ENCODE assay signal across 16 cellular contexts in the genomic region with DNA sequence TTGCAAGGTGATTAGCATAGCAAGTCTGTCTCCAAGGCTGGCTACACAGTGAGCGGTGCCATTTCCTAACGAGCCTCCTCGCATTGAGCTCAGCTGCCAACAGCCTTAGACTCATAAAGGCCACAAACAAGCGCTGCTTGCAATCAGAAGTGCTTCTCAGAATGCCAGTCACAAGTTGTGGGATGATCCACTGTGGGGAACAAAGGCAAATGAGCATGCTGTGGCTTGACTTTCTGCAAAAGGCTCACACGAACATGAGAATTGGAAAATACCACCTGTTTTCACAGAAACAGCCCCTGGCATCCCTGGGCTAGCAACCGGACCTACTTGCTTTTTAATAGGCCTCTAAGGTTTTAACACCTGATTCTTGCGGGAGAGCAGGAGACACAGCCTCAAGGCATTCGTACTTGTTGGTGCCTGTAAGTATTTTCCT.
DNase-seq lines count a peak whose midpoint lies in the region; ATAC-seq lines count a peak whose summit lies in the region.
"Had no signal": no experiment of that assay in that cellular context is flagged by ENCODE, and none has a peak within 500 bp of the region (broad histone marks: within the 10 kb centered on the region; RNA-seq: fewer than 3 reads in every experiment).

No MANE protein-coding gene starts in this region.

- no peak overlapping the region for H3K4me3 ChIP-seq in mesendoderm (ENCODE audit: low read length)
- H3K4me3 ChIP-seq in stomach smooth muscle (ENCODE audit: low read length in 2 of 2): no peak overlapping the region
- H3K4me3 ChIP-seq: GM23248 had no signal

- DNase-seq in NCI-H1694 treated with DMSO at 0.1 percent for 48 hours (lab: John Stamatoyannopoulos, UW): peak; percentile 11
- no peak for DNase-seq in mesendoderm
- DNase-seq in activated naive CD4-positive, alpha-beta T cell treated with anti-CD3 and anti-CD28 coated beads for 36 hours: no peak
- no peak for DNase-seq in OCI-M1 (lab: John Stamatoyannopoulos, UW)
- DNase-seq: activated T-cell treated with anti-CD3 and anti-CD28 coated beads, Interleukin-2, amount 50 U/mL, for 24 hours; brain microvascular endothelial cell; CD8-positive, alpha-beta T cell; GM23248; KG1; kidney glomerular epithelial cell; NCI-H226 had no signal

- peaks cover 3% of the 10 kb centered on the region for H3K36me3 Mint-ChIP-seq in activated naive CD4-positive, alpha-beta T cell treated with anti-CD3 and anti-CD28 coated beads for 36 hours (ENCODE audit: low read depth)

- H3K9ac ChIP-seq in mesendoderm (ENCODE audit: low read length) (no peak overlapping the region), stomach smooth muscle (ENCODE audit: low read length in 2 of 2) (peak overlapping the region in 1 of 2 donors; percentile 21)
- H3K9ac ChIP-seq: GM23248 had no signal

- no peaks in the 10 kb centered on the region for H3K4me1 Mint-ChIP-seq in activated naive CD4-positive, alpha-beta T cell treated with anti-CD3 and anti-CD28 coated beads for 36 hours (ENCODE audit: low read depth)

- H3K4me1 ChIP-seq in mesendoderm (ENCODE audit: control insufficient read depth, low read depth, low read length): no peaks in the 10 kb centered on the region
- peaks cover 70% of the 10 kb centered on the region for H3K4me1 ChIP-seq in stomach smooth muscle (ENCODE audit: control insufficient read depth, insufficient read depth, low read length)

- H3K4me3 Mint-ChIP-seq in activated naive CD4-positive, alpha-beta T cell treated with anti-CD3 and anti-CD28 coated beads for 36 hours: no peak overlapping the region
- H3K4me3 Mint-ChIP-seq: activated T-cell treated with anti-CD3 and anti-CD28 coated beads, Interleukin-2, amount 50 U/mL, for 24 hours; CD8-positive, alpha-beta T cell had no signal

- no peak overlapping the region for H3K18ac ChIP-seq in mesendoderm (ENCODE audit: low read length)

- no peak overlapping the region for H3K56ac ChIP-seq in mesendoderm (ENCODE audit: low read length)

- H3K27me3 Mint-ChIP-seq in activated naive CD4-positive, alpha-beta T cell treated with anti-CD3 and anti-CD28 coated beads for 36 hours (ENCODE audit: low read depth): no peaks in the 10 kb centered on the region
- H3K27me3 Mint-ChIP-seq: activated T-cell treated with anti-CD3 and anti-CD28 coated beads, Interleukin-2, amount 50 U/mL, for 24 hours had no signal

- intact Hi-C loops in activated naive CD4-positive, alpha-beta T cell treated with anti-CD3 and anti-CD28 coated beads for 36 hours (cut with micrococcal nuclease): no loop called here

- ATAC-seq in HG02759 (IDR thresholded peaks at IDR 0.05; ENCODE audit: unreplicated experiment): no peak
- ATAC-seq in HG03469 (IDR thresholded peaks at IDR 0.05; ENCODE audit: unreplicated experiment): no peak
- ATAC-seq: CD8-positive, alpha-beta T cell; Panc1 had no signal

- H3K27me3 ChIP-seq in mesendoderm (ENCODE audit: insufficient read depth, low read length, poor library complexity) (no peaks in the 10 kb centered on the region), stomach smooth muscle (ENCODE audit: control insufficient read depth in 1 of 2, insufficient read depth in 2 of 2, low read length in 2 of 2) (no peaks in the 10 kb centered on the region)
- H3K27me3 ChIP-seq: brain microvascular endothelial cell had no signal

- WGBS in mesendoderm (ENCODE audit: extremely low coverage, insufficient coverage, low lambda C conversion rate): no CpG with 5 or more reads among the region's 8 CpGs

- no peak overlapping the region for H4K8ac ChIP-seq in mesendoderm (ENCODE audit: low read depth, low read length)

- CTCF ChIA-PET in activated naive CD4-positive, alpha-beta T cell treated with anti-CD3 and anti-CD28 coated beads for 36 hours (lab: Charles Lee): no interaction called here

- no peak overlapping the region for H2BK120ac ChIP-seq in mesendoderm (ENCODE audit: low read depth, low read length)

- H3K27ac ChIP-seq in cingulate gyrus (ENCODE audit: low read depth, low read length) (peak overlapping the region; percentile 84), mesendoderm (ENCODE audit: low read depth, low read length) (peak overlapping the region; percentile 24), stomach smooth muscle (ENCODE audit: low read length) (peak overlapping the region; percentile 71)
- H3K27ac ChIP-seq: brain microvascular endothelial cell, GM23248 had no signal

- H2BK15ac ChIP-seq in mesendoderm (replicated peaks; ENCODE audit: low read depth): no peak overlapping the region

- H3K4me2 ChIP-seq in mesendoderm (ENCODE audit: low read length): no peak overlapping the region

- H3K36me3 ChIP-seq in mesendoderm (ENCODE audit: control insufficient read depth, insufficient read depth, low read length) (peaks cover 3% of the 10 kb centered on the region), stomach smooth muscle (ENCODE audit: control insufficient read depth in 2 of 2, insufficient read depth in 2 of 2, low read length in 2 of 2) (peaks cover 7 to 16% of the 10 kb centered on the region in 2 donors)
- H3K36me3 ChIP-seq: brain microvascular endothelial cell had no signal

- no peak overlapping the region for H2BK5ac ChIP-seq in mesendoderm (ENCODE audit: low read length)

- no peak overlapping the region for H3K27ac Mint-ChIP-seq in activated naive CD4-positive, alpha-beta T cell treated with anti-CD3 and anti-CD28 coated beads for 36 hours
- H3K27ac Mint-ChIP-seq: activated T-cell treated with anti-CD3 and anti-CD28 coated beads, Interleukin-2, amount 50 U/mL, for 24 hours; CD8-positive, alpha-beta T cell had no signal

- H3K23ac ChIP-seq in mesendoderm (ENCODE audit: low read length): no peak overlapping the region

- no peaks in the 10 kb centered on the region for H3K79me1 ChIP-seq in mesendoderm (ENCODE audit: low read length)

- H3K79me2 ChIP-seq in mesendoderm (ENCODE audit: control insufficient read depth, insufficient read depth, low read length): no peaks in the 10 kb centered on the region

- no peaks in the 10 kb centered on the region for H3K9me3 Mint-ChIP-seq in activated naive CD4-positive, alpha-beta T cell treated with anti-CD3 and anti-CD28 coated beads for 36 hours
- H3K9me3 Mint-ChIP-seq: activated T-cell treated with anti-CD3 and anti-CD28 coated beads, Interleukin-2, amount 50 U/mL, for 24 hours; CD8-positive, alpha-beta T cell had no signal

- H3K4ac ChIP-seq in mesendoderm (ENCODE audit: low read depth, low read length): no peak overlapping the region

- peaks cover 0 to 3% of the 10 kb centered on the region in 2 donors for H3K9me3 ChIP-seq in stomach smooth muscle (ENCODE audit: control insufficient read depth in 2 of 2, low read length in 2 of 2)

- H4K5ac ChIP-seq in mesendoderm (ENCODE audit: low read length): no peak overlapping the region

- no peak overlapping the region for H2AK5ac ChIP-seq in mesendoderm (ENCODE audit: low read length)

Comparison
In these comparisons a context has a peak if more than half of its experiments do, and no peak if none do; other contexts are left out.
1. H3K27ac ChIP-seq: peak in every context shown above with its lines; median percentile 84 in cingulate gyrus; 71 in stomach smooth muscle; 24 in mesendoderm.